In genomic region chr4:76105652-76106051, GRCh38 we compare ENCODE assay signal across 26 cellular contexts. TPM values are rescaled to one million over a fixed set of nuclear protein-coding genes. Genes with fewer than 3 reads are reported as not detected.
DNase-seq lines count a peak whose midpoint lies in the region; ATAC-seq and TF ChIP-seq lines count a peak whose summit lies in the region.
"Had no signal": no experiment of that assay in that cellular context is flagged by ENCODE, and none has a peak within 500 bp of the region (broad histone marks: within the 10 kb centered on the region; RNA-seq: fewer than 3 reads in every experiment).

No MANE protein-coding gene starts in this region.

- no peaks in the 10 kb centered on the region for H3K4me1 Mint-ChIP-seq in stimulated activated effector memory CD8-positive, alpha-beta T cell treated with anti-CD3 and anti-CD28 coated beads, Interleukin-12 subunit alpha, Interleukin-12 subunit beta, amount 100 ng/mL, for 72 hours
- H3K4me1 Mint-ChIP-seq: activated CD4-positive, alpha-beta T cell treated with anti-CD3 and anti-CD28 coated beads, Interleukin-2, amount 10 ng/mL, durations not matched to agents 24 days and 14 days; CD4-positive, CD25-positive, alpha-beta regulatory T cell had no signal

- H3K27ac Mint-ChIP-seq in stimulated activated effector memory CD8-positive, alpha-beta T cell treated with anti-CD3 and anti-CD28 coated beads, Interleukin-12 subunit alpha, Interleukin-12 subunit beta, amount 100 ng/mL, for 72 hours = no peak overlapping the region
- H3K27ac Mint-ChIP-seq: activated CD4-positive, alpha-beta T cell treated with anti-CD3 and anti-CD28 coated beads, Interleukin-2, amount 10 ng/mL, durations not matched to agents 24 days and 14 days; CD4-positive, CD25-positive, alpha-beta regulatory T cell; GM23338; natural killer cell treated with Interleukin-12 subunit alpha and Interleukin-12 subunit beta and Interleukin-15 and Interleukin-18, amount 100 ng/mL, for 72 hours had no signal

- H3K9me2 ChIP-seq in HCT116 (ENCODE audit: insufficient read depth) = no peaks in the 10 kb centered on the region

- POLR2A ChIA-PET in HCT116 (lab: Charles Lee) = no interaction called here

- H3K9ac ChIP-seq in HCT116 (ENCODE audit: low read length) = no peak overlapping the region
- H3K9ac ChIP-seq: KMS-11 had no signal

- no peak overlapping the region for H3K4me3 ChIP-seq in HCT116 (replicated peaks in 1 of 2; ENCODE audit: low read depth in 1 of 2, low read length in 2 of 2)
- no peak overlapping the region for H3K4me3 ChIP-seq in RWPE2 (ENCODE audit: severe bottlenecking)
- H3K4me3 ChIP-seq in neuron (ENCODE audit: low read length) = no peak overlapping the region
- no peak overlapping the region for H3K4me3 ChIP-seq in foreskin fibroblast (ENCODE audit: low read depth in 1 of 2, low read length in 2 of 2)
- H3K4me3 ChIP-seq: GM23338 had no signal

- H3K27me3 ChIP-seq in HCT116 (ENCODE audit: insufficient read depth, low read length) = peaks cover 6% of the 10 kb centered on the region; the same call in 1 of the 2 replicates
- no peaks in the 10 kb centered on the region for H3K27me3 ChIP-seq in RWPE2 (ENCODE audit: insufficient read depth, poor library complexity, severe bottlenecking)
- H3K27me3 ChIP-seq in neuron (ENCODE audit: insufficient read depth, low read length) = no peaks in the 10 kb centered on the region

- H3K4me1 ChIP-seq in HCT116 (ENCODE audit: control insufficient read depth in 1 of 2, insufficient read depth in 2 of 2, low read length in 2 of 2) (no peaks in the 10 kb centered on the region), RWPE2 (ENCODE audit: insufficient read depth, poor library complexity, severe bottlenecking) (no peaks in the 10 kb centered on the region), neuron (ENCODE audit: insufficient read depth, low read length) (no peaks in the 10 kb centered on the region)

- no peaks in the 10 kb centered on the region for H3K36me3 ChIP-seq in HCT116 (ENCODE audit: control insufficient read depth in 1 of 2, insufficient read depth in 2 of 2, low read length in 2 of 2)
- H3K36me3 ChIP-seq in RWPE2 (ENCODE audit: low read depth) = no peaks in the 10 kb centered on the region
- no peaks in the 10 kb centered on the region for H3K36me3 ChIP-seq in neuron (ENCODE audit: insufficient read depth, low read length)

- H2AFZ ChIP-seq in HCT116 (ENCODE audit: low read depth, low read length, poor library complexity, severe bottlenecking) (no peak overlapping the region), neuron (ENCODE audit: low read depth, low read length) (peak overlapping the region; percentile 1)
- H2AFZ ChIP-seq: GM23338 had no signal

- H3K4me2 ChIP-seq in HCT116 (ENCODE audit: low read length) = no peak overlapping the region
- H3K4me2 ChIP-seq: GM23338, KMS-11 had no signal

- no TSS peak for BruUV-seq in HCT116 (replicated peaks; lab: Mats Ljungman, UMichigan)

- H3K4me3 Mint-ChIP-seq in stimulated activated effector memory CD8-positive, alpha-beta T cell treated with anti-CD3 and anti-CD28 coated beads, Interleukin-12 subunit alpha, Interleukin-12 subunit beta, amount 100 ng/mL, for 72 hours = no peak overlapping the region
- H3K4me3 Mint-ChIP-seq: activated CD4-positive, alpha-beta T cell treated with anti-CD3 and anti-CD28 coated beads, Interleukin-2, amount 10 ng/mL, durations not matched to agents 24 days and 14 days; GM23338; mesothelial cell of epicardium; natural killer cell treated with Interleukin-12 subunit alpha and Interleukin-12 subunit beta and Interleukin-15 and Interleukin-18, amount 100 ng/mL, for 72 hours had no signal

- no peaks in the 10 kb centered on the region for H3K36me3 Mint-ChIP-seq in stimulated activated effector memory CD8-positive, alpha-beta T cell treated with anti-CD3 and anti-CD28 coated beads, Interleukin-12 subunit alpha, Interleukin-12 subunit beta, amount 100 ng/mL, for 72 hours
- H3K36me3 Mint-ChIP-seq: CD4-positive, CD25-positive, alpha-beta regulatory T cell; mesothelial cell of epicardium; natural killer cell treated with Interleukin-12 subunit alpha and Interleukin-12 subunit beta and Interleukin-15 and Interleukin-18, amount 100 ng/mL, for 72 hours had no signal

- CTCF ChIA-PET in HCT116 (lab: Charles Lee) = interaction anchor here (1.4 to 1.7 kb wide), 2 partner anchors 110 to 210 kb away, joined by 4 to 8 read pairs; no protein-coding TSS in a partner anchor

- H3K27ac ChIP-seq in HCT116 (ENCODE audit: low read depth, low read length) = no peak overlapping the region
- H3K27ac ChIP-seq in RWPE2 (ENCODE audit: poor library complexity, severe bottlenecking) = no peak overlapping the region
- H3K27ac ChIP-seq: KMS-11 had no signal

- H3K79me2 ChIP-seq in HCT116 (ENCODE audit: insufficient read depth, low read length) = no peaks in the 10 kb centered on the region

- intact Hi-C loops in HCT116 (cut with micrococcal nuclease) = no loop called here

- DNase-seq in HCT116 (ENCODE audit: low read depth, low spot score) = no peak
- DNase-seq in RWPE2 (ENCODE audit: low spot score) = no peak
- DNase-seq in globus pallidus (ENCODE audit: low spot score) = peak; percentile 38
- no peak for DNase-seq in stimulated activated CD4-positive, alpha-beta T cell treated with anti-CD3 and anti-CD28 coated beads, Interleukin-15, amount 100 ng/mL, for 24 hours
- DNase-seq in foreskin fibroblast = no peak
- DNase-seq in stimulated activated effector memory CD8-positive, alpha-beta T cell treated with anti-CD3 and anti-CD28 coated beads, Interleukin-12 subunit alpha, Interleukin-12 subunit beta, amount 100 ng/mL, for 72 hours (ENCODE audit: low spot score in 2 of 2) = no peak
- DNase-seq: activated CD4-positive, alpha-beta T cell treated with anti-CD3 and anti-CD28 coated beads, Interleukin-2, amount 10 ng/mL, durations not matched to agents 24 days and 14 days; activated naive CD4-positive, alpha-beta T cell treated with Interleukin-2 at 50 U/mL for 16 hours; activated T-cell treated with anti-CD3 and anti-CD28 coated beads, Interleukin-2, amount 50 U/mL, for 48 hours; CD4-positive, CD25-positive, alpha-beta regulatory T cell; dermis blood vessel endothelial cell; EL; NCI-H1436 treated with DMSO at 0.1 percent for 48 hours; NCI-H2171 treated with DMSO at 0.1 percent for 48 hours; NCI-H526; T-helper 2 cell; trophoblast cell had no signal

- ATAC-seq in HCT116 (peak; percentile 57), RWPE2 (ENCODE audit: low read depth) (peak; percentile 55; the same call in 2 of the 3 replicates), HG03432 (IDR thresholded peaks at IDR 0.05; ENCODE audit: unreplicated experiment) (no peak)
- no peak for ATAC-seq in stimulated activated effector memory CD8-positive, alpha-beta T cell treated with anti-CD3 and anti-CD28 coated beads, Interleukin-12 subunit alpha, Interleukin-12 subunit beta, amount 100 ng/mL, for 72 hours
- ATAC-seq: GM23338, left lobe of liver, SK-N-SH treated with all-trans-retinoic acid at 6 μM for 48 hours had no signal

- TF ChIP-seq CTCF in HCT116 (IDR thresholded peaks at IDR 0.05 in 2 of 3, conservative IDR thresholded peaks at IDR 0.05 in 1 of 3; ENCODE audit: borderline replicate concordance in 1 of 3, insufficient read depth in 1 of 3, low read depth in 2 of 3, low read length in 2 of 3) (0 out of 6 replicates have a peak, but pooled peaks of 1 of the 3 experiments have one; percentile 7), RWPE2 (IDR thresholded peaks at IDR 0.05; ENCODE audit: poor library complexity, severe bottlenecking) (peak; percentile 11), foreskin fibroblast (IDR thresholded peaks at IDR 0.05; ENCODE audit: low read depth, low read length) (no peak)

- H3K9me3 Mint-ChIP-seq in stimulated activated effector memory CD8-positive, alpha-beta T cell treated with anti-CD3 and anti-CD28 coated beads, Interleukin-12 subunit alpha, Interleukin-12 subunit beta, amount 100 ng/mL, for 72 hours = no peaks in the 10 kb centered on the region
- H3K9me3 Mint-ChIP-seq: activated CD4-positive, alpha-beta T cell treated with anti-CD3 and anti-CD28 coated beads, Interleukin-2, amount 10 ng/mL, durations not matched to agents 24 days and 14 days; CD4-positive, CD25-positive, alpha-beta regulatory T cell; GM23338; mesothelial cell of epicardium; natural killer cell treated with Interleukin-12 subunit alpha and Interleukin-12 subunit beta and Interleukin-15 and Interleukin-18, amount 100 ng/mL, for 72 hours had no signal

- TF ChIP-seq RAD21 in HCT116 (IDR thresholded peaks at IDR 0.05; ENCODE audit: low read depth) = no peak

- no peak for TF ChIP-seq POLR2A in HCT116 (IDR thresholded peaks at IDR 0.05; ENCODE audit: borderline replicate concordance, extremely low read depth, insufficient read depth, insufficient read length)

- no peaks in the 10 kb centered on the region for H4K20me1 ChIP-seq in HCT116 (ENCODE audit: insufficient read depth)

- RAD21 ChIA-PET in HCT116 (lab: Charles Lee; ENCODE audit: low non-redundant PET in 1 of 2, low total read pairs in 2 of 2, uncharacterized antibody in 2 of 2, unreplicated experiment in 2 of 2) = no interaction called here

- H3K9me3 ChIP-seq in HCT116 (ENCODE audit: control insufficient read depth in 1 of 2, insufficient read depth in 1 of 2, low read depth in 1 of 2, low read length in 2 of 2) = no peaks in the 10 kb centered on the region
- no peaks in the 10 kb centered on the region for H3K9me3 ChIP-seq in RWPE2 (ENCODE audit: severe bottlenecking)
- no peaks in the 10 kb centered on the region for H3K9me3 ChIP-seq in neuron (ENCODE audit: low read length)

TF ChIP-seq in HCT116, 20 proteins besides CTCF, POLR2A, EP300 and RAD21 (continues in another document):
- TF ChIP-seq ATF3 (IDR thresholded peaks at IDR 0.05) (no peak), CEBPB (IDR thresholded peaks at IDR 0.05; ENCODE audit: low read depth) (no peak)

RNA-seq across cellular contexts. Expression of gene ART3, which starts 31.1 kb away (rescaled TPM):
- not detected for total RNA-seq in HCT116 (2021; ENCODE audit: unreplicated experiment)
- polyA plus RNA-seq in HCT116 (2012) = not detected in 2 replicates
- total RNA-seq: activated CD4-positive, alpha-beta T cell treated with anti-CD3 and anti-CD28 coated beads, Interleukin-2, amount 10 ng/mL, durations not matched to agents 24 days and 14 days; CD4-positive, CD25-positive, alpha-beta regulatory T cell; dermis blood vessel endothelial cell; HT1080; left lobe of liver had no signal
- polyA plus RNA-seq: CD4-positive, CD25-positive, alpha-beta regulatory T cell had no signal

RNA-seq across cellular contexts. Expression of gene NUP54, which starts 42.5 kb away (rescaled TPM):
- total RNA-seq in HCT116 (2021; ENCODE audit: unreplicated experiment) = 53.9 TPM
- 27.9 and 38.9 TPM in 2 replicates for polyA plus RNA-seq in HCT116 (2012)

Comparison
In these comparisons a context has a peak if more than half of its experiments do, and no peak if none do; other contexts are left out.
1. ATAC-seq: peak in HCT116 (single experiment) and RWPE2 (single experiment); none in HG03432 (single experiment) and stimulated activated effector memory CD8-positive, alpha-beta T cell treated with anti-CD3 and anti-CD28 coated beads, Interleukin-12 subunit alpha, Interleukin-12 subunit beta, amount 100 ng/mL, for 72 hours (single experiment).